In genomic region chr11:1478544-1478943, GRCh38 we compare ENCODE assay signal across 22 cellular contexts. TPM values are rescaled to one million over a fixed set of nuclear protein-coding genes. Genes with fewer than 3 reads are reported as not detected.
A peak's percentile ranks its signal among the peaks of the same experiment; 100 is the strongest.
DNase-seq lines count a peak whose midpoint lies in the region; TF ChIP-seq lines count a peak whose summit lies in the region.
"Had no signal": no experiment of that assay in that cellular context is flagged by ENCODE, and none has a peak within 500 bp of the region (broad histone marks: within the 10 kb centered on the region; RNA-seq: fewer than 3 reads in every experiment).

No MANE protein-coding gene starts in this region.

- no peak overlapping the region for H3K4me3 Mint-ChIP-seq in chondrocyte (ENCODE audit: unreplicated experiment)
- H3K4me3 Mint-ChIP-seq in CD4-positive, alpha-beta memory T cell = no peak overlapping the region
- H3K4me3 Mint-ChIP-seq: activated naive CD8-positive, alpha-beta T cell; activated T-cell treated with anti-CD3 and anti-CD28 coated beads, Interleukin-2, amount 50 U/mL, for 72 hours; natural killer cell; stimulated activated naive CD8-positive, alpha-beta T cell treated with anti-CD3 and anti-CD28 coated beads, Interleukin-15, amount 100 ng/mL, for 72 hours had no signal

- peaks cover 16% of the 10 kb centered on the region for H4K20me1 ChIP-seq in osteoblast (ENCODE audit: insufficient read depth, low read length)

- no peaks in the 10 kb centered on the region for H3K27me3 Mint-ChIP-seq in chondrocyte (ENCODE audit: low read depth)
- no peaks in the 10 kb centered on the region for H3K27me3 Mint-ChIP-seq in CD4-positive, alpha-beta memory T cell
- H3K27me3 Mint-ChIP-seq: activated naive CD8-positive, alpha-beta T cell; stimulated activated naive CD8-positive, alpha-beta T cell treated with anti-CD3 and anti-CD28 coated beads, Interleukin-15, amount 100 ng/mL, for 72 hours had no signal

- H3K4me1 Mint-ChIP-seq in chondrocyte (ENCODE audit: low read depth) = peaks cover 11% of the 10 kb centered on the region
- peaks cover 1 to 4% (median 2%) of the 10 kb centered on the region in 4 donors for H3K4me1 Mint-ChIP-seq in CD4-positive, alpha-beta memory T cell

- H3K36me3 ChIP-seq in osteoblast (ENCODE audit: insufficient read depth, low read length) (peaks cover 18% of the 10 kb centered on the region), tibial nerve (peaks cover 0 to 76% (median 6%) of the 10 kb centered on the region in 3 donors)
- H3K36me3 ChIP-seq in CD4-positive, alpha-beta memory T cell (ENCODE audit: insufficient read depth, low read length) = peaks cover 61% of the 10 kb centered on the region

- H3K9me3 ChIP-seq in osteoblast (ENCODE audit: low read depth, low read length) (no peaks in the 10 kb centered on the region), tibial nerve (no peaks in the 10 kb centered on the region)
- no peaks in the 10 kb centered on the region for H3K9me3 ChIP-seq in CD4-positive, alpha-beta memory T cell (ENCODE audit: control insufficient read depth in 1 of 2, low read length in 2 of 2)

- no peak for TF ChIP-seq POLR2A in tibial nerve (IDR thresholded peaks at IDR 0.05)

- H2AFZ ChIP-seq in osteoblast (ENCODE audit: low read length) = no peak overlapping the region
- H2AFZ ChIP-seq: GM23248 had no signal

- H3K4me2 ChIP-seq in osteoblast (ENCODE audit: insufficient read depth, low read length) = no peak overlapping the region

- TF ChIP-seq EP300 in tibial nerve (IDR thresholded peaks at IDR 0.05) = no peak

- H3K4me3 ChIP-seq in osteoblast (ENCODE audit: insufficient read depth, low read length) (no peak overlapping the region), tibial nerve (no peak overlapping the region)
- H3K4me3 ChIP-seq in CD4-positive, alpha-beta memory T cell (ENCODE audit: low read length in 2 of 2) = no peak overlapping the region
- H3K4me3 ChIP-seq: GM23248 had no signal

- H3K9me3 Mint-ChIP-seq in chondrocyte (ENCODE audit: low read depth) = no peaks in the 10 kb centered on the region
- H3K9me3 Mint-ChIP-seq in CD4-positive, alpha-beta memory T cell = no peaks in the 10 kb centered on the region
- H3K9me3 Mint-ChIP-seq: activated T-cell treated with anti-CD3 and anti-CD28 coated beads, Interleukin-2, amount 50 U/mL, for 72 hours; natural killer cell; stimulated activated naive CD8-positive, alpha-beta T cell treated with anti-CD3 and anti-CD28 coated beads, Interleukin-15, amount 100 ng/mL, for 72 hours had no signal

- peaks cover 14% of the 10 kb centered on the region for H3K79me2 ChIP-seq in osteoblast (ENCODE audit: insufficient read depth, low read length)

- POLR2A ChIA-PET in CD4-positive, alpha-beta memory T cell (lab: Charles Lee; ENCODE audit: partially characterized antibody) = no interaction called here

- WGBS in tibial nerve, 2 donors = 66 to 78% methylated on average over 8 to 9 of the region's 9 CpGs

- H3K27me3 ChIP-seq in osteoblast (ENCODE audit: insufficient read depth, low read length) (no peaks in the 10 kb centered on the region), tibial nerve (no peaks in the 10 kb centered on the region)
- H3K27me3 ChIP-seq in CD4-positive, alpha-beta memory T cell (ENCODE audit: insufficient read depth, low read length) = no peaks in the 10 kb centered on the region

- no peaks in the 10 kb centered on the region for H3K4me1 ChIP-seq in osteoblast (ENCODE audit: insufficient read depth, low read length)
- H3K4me1 ChIP-seq in tibial nerve = peaks cover 0 to 35% (median 13%) of the 10 kb centered on the region in 4 donors
- no peaks in the 10 kb centered on the region for H3K4me1 ChIP-seq in CD4-positive, alpha-beta memory T cell (ENCODE audit: insufficient read depth, low read length)

- TF ChIP-seq CTCF in chondrocyte (IDR thresholded peaks at IDR 0.05) = no peak
- no peak for TF ChIP-seq CTCF in osteoblast (IDR thresholded peaks at IDR 0.05; ENCODE audit: extremely low read depth, low read depth, low read length)
- no peak for TF ChIP-seq CTCF in tibial nerve (IDR thresholded peaks at IDR 0.05)

- CTCF ChIA-PET in CD4-positive, alpha-beta memory T cell (lab: Charles Lee; ENCODE audit: partially characterized antibody) = no interaction called here

- peak; percentile 62 to 73 for DNase-seq in AML-193 (lab: John Stamatoyannopoulos, UW)
- DNase-seq in Kasumi-1 (lab: John Stamatoyannopoulos, UW) = peak; percentile 93 to 96
- DNase-seq in chondrocyte (ENCODE audit: low spot score) = peak; percentile 66
- peak; percentile 76 for DNase-seq in osteoblast (ENCODE audit: insufficient read length, low spot score, missing footprints)
- DNase-seq in tibial nerve (ENCODE audit: low spot score in 2 of 2) = no peak
- no peak for DNase-seq in activated gamma-delta T cell (lab: John Stamatoyannopoulos, UW)
- no peak for DNase-seq in CD4-positive, alpha-beta memory T cell
- no peak for DNase-seq in middle frontal gyrus (ENCODE audit: extremely low spot score, low spot score)
- DNase-seq: activated CD4-positive, alpha-beta T cell treated with anti-CD3 and anti-CD28 coated beads for 1 hour; activated T-cell treated with anti-CD3 and anti-CD28 coated beads, Interleukin-2, amount 50 U/mL, for 72 hours; C1 segment of cervical spinal cord; effector CD8-positive, alpha-beta T cell; GM23248; mesendoderm; natural killer cell; NCI-H1694; NCI-H226; small intestine; stimulated activated CD4-positive, alpha-beta T cell treated with anti-CD3 and anti-CD28 coated beads, Interleukin-4, amount 100 ng/mL, for 24 hours; stimulated activated naive CD8-positive, alpha-beta T cell treated with anti-CD3 and anti-CD28 coated beads, Interleukin-15, amount 100 ng/mL, for 72 hours; SW 1271 had no signal

- no peak overlapping the region for H3K27ac ChIP-seq in osteoblast (ENCODE audit: low read depth, low read length)
- no peak overlapping the region for H3K27ac ChIP-seq in tibial nerve
- H3K27ac ChIP-seq in CD4-positive, alpha-beta memory T cell (ENCODE audit: low read depth, low read length) = no peak overlapping the region
- H3K27ac ChIP-seq: GM23248 had no signal

- peaks cover 18% of the 10 kb centered on the region for H3K36me3 Mint-ChIP-seq in chondrocyte (ENCODE audit: low read depth)
- H3K36me3 Mint-ChIP-seq in CD4-positive, alpha-beta memory T cell = peaks cover 26 to 61% of the 10 kb centered on the region in 2 donors

- no peak overlapping the region for H3K27ac Mint-ChIP-seq in chondrocyte (ENCODE audit: unreplicated experiment)
- no peak overlapping the region for H3K27ac Mint-ChIP-seq in CD4-positive, alpha-beta memory T cell
- H3K27ac Mint-ChIP-seq: activated naive CD8-positive, alpha-beta T cell had no signal

- intact Hi-C loops in CD4-positive, alpha-beta memory T cell (cut with micrococcal nuclease) = no loop called here

RNA-seq across cellular contexts. Expression of gene MOB2, which starts 8.0 kb away (rescaled TPM):
- total RNA-seq in chondrocyte (24.9 to 28.0 TPM (median 26.9 TPM) in 3 replicates), osteoblast (28.2 and 29.8 TPM in 2 replicates), tibial nerve (10 to 100 TPM; 42.3 to 55.1 (median 46.9) TPM)
- total RNA-seq in CD4-positive, alpha-beta memory T cell = 10 to 100 TPM; 73.1 to 74.1 TPM
- polyA plus RNA-seq in CD4-positive, alpha-beta memory T cell = 10 to 100 TPM; 48.8 to 67.0 TPM

Comparison
In these comparisons a context has a peak if more than half of its experiments do, and no peak if none do; other contexts are left out.
1. DNase-seq: peak in AML-193 (2 of 2), Kasumi-1 (2 of 2), chondrocyte (single experiment) and osteoblast (single experiment); none in tibial nerve (0 of 2), activated gamma-delta T cell (single experiment), CD4-positive, alpha-beta memory T cell (0 of 5) and middle frontal gyrus (single experiment).